In genomic region chr1:56464294-56464693, GRCh38 we compare ENCODE assay signal across 31 cellular contexts.
"Had no signal": no experiment of that assay in that cellular context is flagged by ENCODE, and none has a peak within 500 bp of the region (broad histone marks: within the 10 kb centered on the region; RNA-seq: fewer than 3 reads in every experiment).

No MANE protein-coding gene starts in this region.

- DNase-seq: activated B cell treated with CpG ODN at 0.5 μM for 24 hours; activated CD4-positive, alpha-beta memory T cell treated with anti-CD3 and anti-CD28 coated beads for 36 hours; activated CD4-positive, alpha-beta T cell treated with anti-CD3 and anti-CD28 coated beads for 4 hours; activated CD4-positive, alpha-beta T cell treated with anti-CD3 and anti-CD28 coated beads, Interleukin-2, amount 10 ng/mL, durations not matched to agents 24 days and 14 days; activated CD4-positive, alpha-beta T cell treated with anti-CD3 and anti-CD28 coated beads, Interleukin-2, amount 50 U/mL, for 1 hour; activated CD4-positive, alpha-beta T cell treated with anti-CD3 and anti-CD28 coated beads, Interleukin-2, amount 50 U/mL, for 4 hours; activated CD4-positive, CD25-positive, alpha-beta regulatory T cell treated with anti-CD3 and anti-CD28 coated beads, Interleukin-2, amount 50 U/mL, for 72 hours; activated CD8-positive, alpha-beta memory T cell treated with anti-CD3 and anti-CD28 coated beads, Interleukin-2, amount 50 U/mL, for 4 hours; activated CD8-positive, alpha-beta T cell treated with anti-CD3 and anti-CD28 coated beads for 36 hours; activated effector memory CD4-positive, alpha-beta T cell treated with anti-CD3 and anti-CD28 coated beads, Interleukin-2, amount 50 U/mL, for 16 hours; activated gamma-delta T cell treated with Interleukin-2 at 50 U/mL for 16 hours; activated naive CD4-positive, alpha-beta T cell; activated naive CD4-positive, alpha-beta T cell treated with anti-CD3 and anti-CD28 coated beads for 36 hours; activated naive CD4-positive, alpha-beta T cell treated with anti-CD3 and anti-CD28 coated beads, Interleukin-2, amount 50 U/mL, for 16 hours; activated naive CD8-positive, alpha-beta T cell treated with anti-CD3 and anti-CD28 coated beads for 36 hours; activated T-cell treated with anti-CD3 and anti-CD28 coated beads for 4 hours; activated T-cell treated with anti-CD3 and anti-CD28 coated beads, Interleukin-2, amount 50 U/mL, for 1 hour; activated T-cell treated with anti-CD3 and anti-CD28 coated beads, Interleukin-2, amount 50 U/mL, for 4 hours; activated T-cell treated with anti-CD3 and anti-CD28 coated beads, Interleukin-2, amount 50 U/mL, for 72 hours; adrenal gland; amniotic stem cell; aorta; caudate nucleus; SW 1271; T-helper 1 cell; T-helper 2 cell; T-helper 9 cell had no signal

- H3K36me3 ChIP-seq: adrenal gland, cardiac muscle cell had no signal

- H3K4me3 ChIP-seq: adrenal gland, cardiac muscle cell had no signal

- H3K9me3 ChIP-seq: adrenal gland had no signal

- ATAC-seq: activated CD8-positive, alpha-beta T cell treated with anti-CD3 and anti-CD28 coated beads for 36 hours; activated naive CD4-positive, alpha-beta T cell treated with anti-CD3 and anti-CD28 coated beads, Interleukin-2, amount 50 U/mL, for 72 hours; activated T-cell treated with anti-CD3 and anti-CD28 coated beads, Interleukin-2, amount 50 U/mL, for 4 hours; activated T-cell treated with anti-CD3 and anti-CD28 coated beads, Interleukin-2, amount 50 U/mL, for 72 hours; activated T-helper 17 cell treated with anti-CD3 and anti-CD28 coated beads, Interleukin-2, amount 50 U/mL, for 72 hours had no signal

- H3K27me3 ChIP-seq: adrenal gland, cardiac muscle cell had no signal

- H3K27ac ChIP-seq: adrenal gland, cardiac muscle cell, VCaP had no signal
